ENCODE assay signal across 19 cellular contexts in genomic region chr1:212973426-212973825, GRCh38. TPM values are rescaled to one million over a fixed set of nuclear protein-coding genes. Genes with fewer than 3 reads are reported as not detected.
DNase-seq lines count a peak whose midpoint lies in the region; ATAC-seq, FAIRE-seq and TF ChIP-seq lines count a peak whose summit lies in the region.
"Had no signal": no experiment of that assay in that cellular context is flagged by ENCODE, and none has a peak within 500 bp of the region (broad histone marks: within the 10 kb centered on the region; RNA-seq: fewer than 3 reads in every experiment).

No MANE protein-coding gene starts in this region.

- CTCF ChIA-PET in WTC11 (lab: Charles Lee) (no interaction called here), HEK293T (lab: Yijun Ruan, JAX) (no interaction called here)

- H4K20me1 ChIP-seq in GM23338 (replicated peaks; ENCODE audit: insufficient read depth) = peaks cover 41% of the 10 kb centered on the region

- H3K9me3 Mint-ChIP-seq in GM23338 (no peaks in the 10 kb centered on the region; the same call in 2 of the 3 replicates), WTC11 (no peaks in the 10 kb centered on the region)
- H3K9me3 Mint-ChIP-seq: CD4-positive, CD25-positive, alpha-beta regulatory T cell; CD8-positive, alpha-beta memory T cell had no signal

- no peak overlapping the region for H3K4me3 ChIP-seq in GM23338

- H3K4me3 Mint-ChIP-seq in GM23338 = no peak overlapping the region
- H3K4me3 Mint-ChIP-seq in WTC11 = no peak overlapping the region
- H3K4me3 Mint-ChIP-seq: CD4-positive, CD25-positive, alpha-beta regulatory T cell; CD8-positive, alpha-beta memory T cell had no signal

- H2AFZ ChIP-seq in GM23338 = no peak overlapping the region

- H3K27me3 Mint-ChIP-seq in GM23338 (ENCODE audit: insufficient read depth, low read depth, poor library complexity) = peaks cover 31% of the 10 kb centered on the region
- H3K27me3 Mint-ChIP-seq in WTC11 (ENCODE audit: low read depth) = no peaks in the 10 kb centered on the region

- FAIRE-seq in urothelium cell line (lab: Jason Lieb, UNC) = peak; percentile 35
- FAIRE-seq: D721Med, G401.6, GM12891, GM19239, H54 had no signal

- peaks cover 53% of the 10 kb centered on the region for H3K4me1 ChIP-seq in GM23338 (ENCODE audit: insufficient read depth)
- H3K4me1 ChIP-seq: BE2C had no signal

- POLR2A ChIA-PET in WTC11 (lab: Charles Lee) (no interaction called here), HEK293T (lab: Yijun Ruan, JAX) (no interaction called here)

- H3K79me2 ChIP-seq in GM23338 (replicated peaks; ENCODE audit: insufficient read depth) = peaks cover 17% of the 10 kb centered on the region; the same call in 1 of the 2 replicates

- H3K27me3 ChIP-seq in GM23338 (ENCODE audit: insufficient read depth) = no peaks in the 10 kb centered on the region
- H3K27me3 ChIP-seq: BE2C had no signal

- ATAC-seq in GM23338 (no peak), WTC11 (no peak), left lobe of liver (no peak), HG02840 (IDR thresholded peaks at IDR 0.05; ENCODE audit: low FRiP score, unreplicated experiment) (no peak)
- ATAC-seq: HCT116 had no signal

- H3K27ac Mint-ChIP-seq in GM23338 (peak overlapping the region; percentile 28), WTC11 (peak overlapping the region; percentile 80)
- H3K27ac Mint-ChIP-seq: CD4-positive, CD25-positive, alpha-beta regulatory T cell had no signal

- peaks cover 97% of the 10 kb centered on the region for H3F3A ChIP-seq in GM23338 (replicated peaks; ENCODE audit: low read depth)

- H3K27ac ChIP-seq in GM23338 (ENCODE audit: low read depth) = peak overlapping the region; percentile 88
- H3K27ac ChIP-seq: HL-60 had no signal

- H3K4me2 ChIP-seq in GM23338 = no peak overlapping the region

- H3K36me3 Mint-ChIP-seq in GM23338 (ENCODE audit: low read depth) (peaks cover 100% of the 10 kb centered on the region), WTC11 (peaks cover 97% of the 10 kb centered on the region)
- H3K36me3 Mint-ChIP-seq: CD4-positive, CD25-positive, alpha-beta regulatory T cell; CD8-positive, alpha-beta memory T cell had no signal

- H3K9me2 ChIP-seq in GM23338 (ENCODE audit: insufficient read depth) = no peaks in the 10 kb centered on the region

- no peak for DNase-seq in GM23338 (ENCODE audit: low spot score)
- no peak for DNase-seq in WTC11 (ENCODE audit: low spot score)
- DNase-seq in left lobe of liver (ENCODE audit: low spot score) = peak; percentile 12
- DNase-seq in urothelium cell line (ENCODE audit: low spot score) = no peak
- DNase-seq in HEK293T (ENCODE audit: extremely low spot score) = no peak
- DNase-seq: ACHN; BE2C; C1 segment of cervical spinal cord; CD4-positive, CD25-positive, alpha-beta regulatory T cell; CD8-positive, alpha-beta memory T cell; COR-L47 had no signal

- no peak for TF ChIP-seq CTCF in GM23338 (conservative IDR thresholded peaks at IDR 0.05; ENCODE audit: low read depth in 2 of 2)
- no peak for TF ChIP-seq CTCF in WTC11 (IDR thresholded peaks at IDR 0.05)

- peaks cover 99% of the 10 kb centered on the region for H3K36me3 ChIP-seq in GM23338 (ENCODE audit: insufficient read depth)
- H3K36me3 ChIP-seq: BE2C had no signal

- H3K4me1 Mint-ChIP-seq in GM23338 (peaks cover 70% of the 10 kb centered on the region), WTC11 (peaks cover 81% of the 10 kb centered on the region)
- H3K4me1 Mint-ChIP-seq: CD8-positive, alpha-beta memory T cell had no signal

TF ChIP-seq in GM23338, 12 proteins besides CTCF, POLR2A, EP300 and RAD21:
- peak; percentile 39; the same call in 1 of the 2 replicates for TF ChIP-seq POLR2AphosphoS5 (IDR thresholded peaks at IDR 0.05; ENCODE audit: low read depth)
- TF ChIP-seq STAT1 (IDR thresholded peaks at IDR 0.05; ENCODE audit: unreplicated experiment) = no peak

TF ChIP-seq in WTC11, 78 proteins besides CTCF, POLR2A, EP300 and RAD21:
- TF ChIP-seq MYBL2 (CRISPR knock-in tag; IDR thresholded peaks at IDR 0.05) (no peak), ERG (CRISPR knock-in tag; IDR thresholded peaks at IDR 0.05) (no peak), ZNF671 (CRISPR knock-in tag; IDR thresholded peaks at IDR 0.05) (no peak), JAZF1 (CRISPR knock-in tag; IDR thresholded peaks at IDR 0.05) (no peak), TEAD1 (CRISPR knock-in tag; IDR thresholded peaks at IDR 0.05) (no peak), PRRX2 (CRISPR knock-in tag; IDR thresholded peaks at IDR 0.05) (no peak), ATF6 (CRISPR knock-in tag; IDR thresholded peaks at IDR 0.05) (no peak), GRHL2 (CRISPR knock-in tag; IDR thresholded peaks at IDR 0.05; ENCODE audit: insufficient replicate concordance, severe bottlenecking) (no peak), NFE2L1 (CRISPR knock-in tag; IDR thresholded peaks at IDR 0.05) (no peak)

TF ChIP-seq in HEK293T, 16 proteins besides CTCF, POLR2A, EP300 and RAD21:
- no peak for TF ChIP-seq PKNOX1 (IDR thresholded peaks at IDR 0.05)
- TF ChIP-seq HDGF (IDR thresholded peaks at IDR 0.05; ENCODE audit: borderline replicate concordance) = no peak
- no peak for TF ChIP-seq SP1 (IDR thresholded peaks at IDR 0.05)
- no peak for TF ChIP-seq CTBP1 (IDR thresholded peaks at IDR 0.05; ENCODE audit: borderline replicate concordance)
- no peak for TF ChIP-seq ZNF384 (IDR thresholded peaks at IDR 0.05)
- no peak for TF ChIP-seq FOXK2 (IDR thresholded peaks at IDR 0.05)
- TF ChIP-seq L3MBTL2 (conservative IDR thresholded peaks at IDR 0.05) = no peak
- no peak for TF ChIP-seq NFRKB (IDR thresholded peaks at IDR 0.05)
- TF ChIP-seq TARDBP (IDR thresholded peaks at IDR 0.05) = no peak
- TF ChIP-seq ELF4 (IDR thresholded peaks at IDR 0.05) = no peak
- TF ChIP-seq FOXA1 (IDR thresholded peaks at IDR 0.05) = no peak
TF ChIP-seq in HEK293T: peak in this region for 0.

RNA-seq across cellular contexts. Expression of gene VASH2, which starts 23.1 kb away (rescaled TPM):
- total RNA-seq in GM23338 (2014; rRNA removed; shearing (Covaris generic)) = 305 and 381 TPM in 2 replicates
- polyA plus RNA-seq in GM23338 (2016; fragmentation: Nextera tagmentation; extraction: Ambion mirVana) = 129 and 136 TPM in 2 replicates
- 251 to 303 TPM (median 254 TPM) in 3 replicates for total RNA-seq in WTC11 (2021)
- total RNA-seq in left lobe of liver = 0.10 TPM
- polyA plus RNA-seq: CD8-positive, alpha-beta memory T cell had no signal

RNA-seq across cellular contexts. Expression of gene ANGEL2, which starts 42.2 kb away (rescaled TPM):
- total RNA-seq in GM23338 (2014; rRNA removed; shearing (Covaris generic)) = 49.6 and 54.3 TPM in 2 replicates
- polyA plus RNA-seq in GM23338 (2016; fragmentation: Nextera tagmentation; extraction: Ambion mirVana) = 14.6 and 15.2 TPM in 2 replicates
- total RNA-seq in WTC11 (2021) (38.6 to 41.7 TPM (median 40.2 TPM) in 3 replicates), left lobe of liver (15.6 TPM)

Comparison
In these comparisons a context has a peak if more than half of its experiments do, and no peak if none do; other contexts are left out.
1. RNA of gene VASH2, which starts 23.1 kb away (total RNA-seq): 305 to 381 TPM in GM23338 and 251 to 303 TPM in WTC11; 0.10 TPM in left lobe of liver (single experiment); every median in the first group is over 100 times any median in the second.